ENCODE assay signal across 8 cellular contexts in genomic region chr19:40139533-40140287, GRCh38. TPM values are rescaled to one million over a fixed set of nuclear protein-coding genes. Genes with fewer than 3 reads are reported as not detected.
DNase-seq lines count a peak whose midpoint lies in the region; ATAC-seq and TF ChIP-seq lines count a peak whose summit lies in the region.

No MANE protein-coding gene starts in this region.

- H3K27ac ChIP-seq in foreskin keratinocyte = no peak overlapping the region

- H3K27ac Mint-ChIP-seq in T-helper 17 cell = no peak overlapping the region

- H3K4me3 Mint-ChIP-seq in T-helper 17 cell = no peak overlapping the region

- peaks cover 7% of the 10 kb centered on the region for H3K27me3 ChIP-seq in foreskin keratinocyte

- H3K4me1 Mint-ChIP-seq in T-helper 17 cell = peaks cover 15% of the 10 kb centered on the region

- peak; percentile 93 for TF ChIP-seq CTCF in foreskin keratinocyte (conservative IDR thresholded peaks at IDR 0.05)

- H3K27me3 Mint-ChIP-seq in T-helper 17 cell = peaks cover 32% of the 10 kb centered on the region

- no peaks in the 10 kb centered on the region for H3K4me1 ChIP-seq in foreskin keratinocyte

- ATAC-seq in Right ventricle myocardium superior (ENCODE audit: poor library complexity) = peak; percentile 31
- ATAC-seq in left cardiac atrium = no peak
- peak; percentile 48 for ATAC-seq in T-helper 17 cell
- ATAC-seq in foreskin keratinocyte = no peak
- no peak for ATAC-seq in HG03097 (IDR thresholded peaks at IDR 0.05; ENCODE audit: low FRiP score, unreplicated experiment)
- ATAC-seq in GM18873 (IDR thresholded peaks at IDR 0.05; ENCODE audit: low FRiP score, unreplicated experiment) = no peak

- DNase-seq in Right ventricle myocardium superior = no peak
- DNase-seq in left cardiac atrium = no peak
- DNase-seq in NCI-H1105 treated with DMSO at 0.1 percent for 48 hours (lab: John Stamatoyannopoulos, UW) = peak; percentile 64
- DNase-seq in T-helper 17 cell = no peak
- DNase-seq in foreskin keratinocyte = no peak
- peak; percentile 53 for DNase-seq in renal cortical epithelial cell (ENCODE audit: low read depth)

- intact Hi-C loops in Right ventricle myocardium superior (cut with DNase I) = loop anchor here (2.0 kb wide), 1 partner anchor 79 kb away; the partner anchor contains the start of gene TTC9B
- intact Hi-C loops in left cardiac atrium (cut with DNase I) = loop anchor here (2.0 to 5.0 kb wide), 2 partner anchors 78 to 81 kb away; partner anchors contain the start of gene TTC9B (in 1 of the 2)

- H3K9me3 ChIP-seq in T-helper 17 cell (ENCODE audit: control insufficient read depth, low read length, poor library complexity, severe bottlenecking) = no peaks in the 10 kb centered on the region

- no peaks in the 10 kb centered on the region for H3K36me3 Mint-ChIP-seq in T-helper 17 cell (ENCODE audit: low read depth)

RNA-seq across cellular contexts. Expression of gene ZNF780A, which starts 49.0 kb away (rescaled TPM):
- 12.9 TPM for total RNA-seq in Right ventricle myocardium superior
- total RNA-seq in left cardiac atrium = 10 to 100 TPM; 10.5 to 13.0 TPM
- total RNA-seq in T-helper 17 cell = 1 to 10 TPM; 6.4 to 9.5 TPM
- 11.6 and 11.9 TPM in 2 replicates for total RNA-seq in foreskin keratinocyte
- polyA plus RNA-seq in foreskin keratinocyte = 7.6 and 9.1 TPM in 2 replicates
- 7.5 and 40.4 TPM in 2 replicates for total RNA-seq in renal cortical epithelial cell

RNA-seq across cellular contexts. Expression of gene MAP3K10, which starts 51.5 kb away (rescaled TPM):
- total RNA-seq in Right ventricle myocardium superior (18.1 TPM), left cardiac atrium (10 to 100 TPM; 17.3 to 19.9 TPM), T-helper 17 cell (10 to 100 TPM; 20.7 to 28.5 TPM), foreskin keratinocyte (8.7 and 9.2 TPM in 2 replicates), renal cortical epithelial cell (5.6 and 11.2 TPM in 2 replicates)
- 8.1 and 9.7 TPM in 2 replicates for polyA plus RNA-seq in foreskin keratinocyte

Comparison
In these comparisons a context has a peak if more than half of its experiments do, and no peak if none do; other contexts are left out.
1. ATAC-seq: peak in Right ventricle myocardium superior (single experiment) and T-helper 17 cell (single experiment); none in left cardiac atrium (0 of 2), foreskin keratinocyte (single experiment), HG03097 (single experiment) and GM18873 (single experiment).
2. DNase-seq: peak in NCI-H1105 treated with DMSO at 0.1 percent for 48 hours (single experiment) and renal cortical epithelial cell (single experiment); none in Right ventricle myocardium superior (single experiment), left cardiac atrium (single experiment), T-helper 17 cell (0 of 3) and foreskin keratinocyte (0 of 2).